Comparison of ENCODE assay signal across 1 cellular context in genomic region chr4:104475652-104476051, GRCh38.
TF ChIP-seq lines count a peak whose summit lies in the region.

No MANE protein-coding gene starts in this region.

TF ChIP-seq in GM23338, 12 proteins besides CTCF, POLR2A, EP300 and RAD21 (continued from another document):
- TF ChIP-seq ZNF462 (CRISPR knock-in tag; IDR thresholded peaks at IDR 0.05) (no peak), EZH2phosphoT487 (IDR thresholded peaks at IDR 0.05; ENCODE audit: unreplicated experiment) (no peak), REST (IDR thresholded peaks at IDR 0.05; ENCODE audit: unreplicated experiment) (no peak)
